ENCODE assay signal across 19 cellular contexts in genomic region chr2:70954886-70955285, GRCh38. TPM values are rescaled to one million over a fixed set of nuclear protein-coding genes. Genes with fewer than 3 reads are reported as not detected.
DNase-seq lines count a peak whose midpoint lies in the region; ATAC-seq, FAIRE-seq and TF ChIP-seq lines count a peak whose summit lies in the region.
"Had no signal": no experiment of that assay in that cellular context is flagged by ENCODE, and none has a peak within 500 bp of the region (broad histone marks: within the 10 kb centered on the region; RNA-seq: fewer than 3 reads in every experiment).

No MANE protein-coding gene starts in this region.

- peaks cover 0 to 4% (median 3%) of the 10 kb centered on the region in 4 experiments; a peak in 1 of 7 replicates for H3K27me3 ChIP-seq in H1 (replicated peaks in 1 of 4; ENCODE audit: control insufficient read depth in 3 of 4, extremely low read depth in 1 of 4, insufficient read depth in 3 of 4, low read length in 3 of 4)
- H3K27me3 ChIP-seq: BLaER1 treated with 17β-estradiol and CSF1 and Interleukin-3, amounts not matched to agents 10 nM and 100 nM had no signal

- TF ChIP-seq POLR2A in H1 (IDR thresholded peaks at IDR 0.05; ENCODE audit: control extremely low read depth in 1 of 2, low read depth in 2 of 2, low read length in 2 of 2) = no peak

- H3K14ac ChIP-seq in H1 (ENCODE audit: insufficient read length) = no peak overlapping the region

- H3K4me1 Mint-ChIP-seq in activated CD8-positive, alpha-beta T cell treated with anti-CD3 and anti-CD28 coated beads, Interleukin-2, amount 10 ng/mL, durations not matched to agents 7 days and 5 days (ENCODE audit: low read depth) = peaks cover 24% of the 10 kb centered on the region
- H3K4me1 Mint-ChIP-seq in activated CD8-positive, alpha-beta T cell treated with anti-CD3 and anti-CD28 coated beads for 36 hours (ENCODE audit: low read depth) = peaks cover 4% of the 10 kb centered on the region
- peaks cover 2% of the 10 kb centered on the region for H3K4me1 Mint-ChIP-seq in activated CD4-positive, alpha-beta memory T cell treated with anti-CD3 and anti-CD28 coated beads for 36 hours (ENCODE audit: low read depth)
- peaks cover 3% of the 10 kb centered on the region for H3K4me1 Mint-ChIP-seq in osteocyte (ENCODE audit: unreplicated experiment)

- no peak for TF ChIP-seq RAD21 in H1 (IDR thresholded peaks at IDR 0.05 in 1 of 2, conservative IDR thresholded peaks at IDR 0.05 in 1 of 2; ENCODE audit: low read depth in 2 of 2, low read length in 2 of 2)

- POLR2A ChIA-PET in activated CD8-positive, alpha-beta T cell treated with anti-CD3 and anti-CD28 coated beads, Interleukin-2, amount 10 ng/mL, durations not matched to agents 7 days and 5 days (lab: Charles Lee) = no interaction called here
- POLR2A ChIA-PET in activated CD8-positive, alpha-beta T cell treated with anti-CD3 and anti-CD28 coated beads for 36 hours (lab: Charles Lee) = no interaction called here
- POLR2A ChIA-PET in activated CD4-positive, alpha-beta memory T cell treated with anti-CD3 and anti-CD28 coated beads for 36 hours (lab: Charles Lee) = no interaction called here
- POLR2A ChIA-PET in H1 (lab: Charles Lee; ENCODE audit: partially characterized antibody) (no interaction called here), HEK293T (lab: Yijun Ruan, JAX) (no interaction called here)

- H3K9me3 ChIP-seq in H1 (ENCODE audit: insufficient read depth in 2 of 2, low read depth in 1 of 2, low read length in 1 of 2) = no peaks in the 10 kb centered on the region
- H3K9me3 ChIP-seq: BLaER1 treated with 17β-estradiol and CSF1 and Interleukin-3, amounts not matched to agents 10 nM and 100 nM had no signal

- peaks cover 27% of the 10 kb centered on the region for H3K27me3 Mint-ChIP-seq in activated CD8-positive, alpha-beta T cell treated with anti-CD3 and anti-CD28 coated beads, Interleukin-2, amount 10 ng/mL, durations not matched to agents 7 days and 5 days (ENCODE audit: low read depth)
- H3K27me3 Mint-ChIP-seq in activated CD8-positive, alpha-beta T cell treated with anti-CD3 and anti-CD28 coated beads for 36 hours = peaks cover 17% of the 10 kb centered on the region
- H3K27me3 Mint-ChIP-seq in activated CD4-positive, alpha-beta memory T cell treated with anti-CD3 and anti-CD28 coated beads for 36 hours = peaks cover 27% of the 10 kb centered on the region
- H3K27me3 Mint-ChIP-seq in osteocyte (ENCODE audit: unreplicated experiment) = peaks cover 4% of the 10 kb centered on the region

- H3K56ac ChIP-seq in H1 (replicated peaks; ENCODE audit: insufficient read length, low read depth, low read length) = no peak overlapping the region

- H2AK5ac ChIP-seq in H1 (ENCODE audit: low read depth, low read length) = no peak overlapping the region

- 91% methylated on average over 7 of the region's 7 CpGs; no CpG with 5 or more reads in 1 of the 2 experiments for WGBS in H1 (ENCODE audit: extremely low coverage in 1 of 2, insufficient coverage in 1 of 2, insufficient read length in 1 of 2, insufficient replicate concordance in 2 of 2, low coverage in 1 of 2, low lambda C conversion rate in 2 of 2, missing lambda C conversion rate in 1 of 2), 2 experiments

- ATAC-seq in activated CD8-positive, alpha-beta T cell treated with anti-CD3 and anti-CD28 coated beads, Interleukin-2, amount 10 ng/mL, durations not matched to agents 7 days and 5 days = no peak
- no peak for ATAC-seq in activated CD8-positive, alpha-beta T cell treated with anti-CD3 and anti-CD28 coated beads for 36 hours
- ATAC-seq: HCT116 had no signal

- no peaks in the 10 kb centered on the region for H3K36me3 ChIP-seq in H1 (ENCODE audit: control insufficient read depth in 2 of 4, insufficient read depth in 4 of 4, low read length in 3 of 4)
- H3K36me3 ChIP-seq: BLaER1 treated with 17β-estradiol and CSF1 and Interleukin-3, amounts not matched to agents 10 nM and 100 nM had no signal

- H2BK15ac ChIP-seq in H1 (ENCODE audit: low read length) = no peak overlapping the region

- TF ChIP-seq EP300 in H1 (IDR thresholded peaks at IDR 0.05; ENCODE audit: borderline replicate concordance in 1 of 2, low read depth in 2 of 2, low read length in 2 of 2) = no peak

- no peak overlapping the region for H2BK5ac ChIP-seq in H1 (ENCODE audit: low read depth, low read length)

- H3K18ac ChIP-seq in H1 (ENCODE audit: extremely low read depth, low read length) = no peak overlapping the region

- DNase-seq in activated CD8-positive, alpha-beta T cell treated with anti-CD3 and anti-CD28 coated beads, Interleukin-2, amount 10 ng/mL, durations not matched to agents 7 days and 5 days = peak; percentile 13
- DNase-seq in activated CD8-positive, alpha-beta T cell treated with anti-CD3 and anti-CD28 coated beads for 36 hours = no peak
- DNase-seq in activated CD4-positive, alpha-beta memory T cell treated with anti-CD3 and anti-CD28 coated beads for 36 hours = peak; percentile 1
- DNase-seq in H1 (ENCODE audit: low read depth in 1 of 2, low spot score in 2 of 2) (no peak), osteocyte (ENCODE audit: extremely low spot score, unreplicated experiment) (peak; percentile 75), NCI-H2171 (lab: John Stamatoyannopoulos, UW) (no peak), HEK293T (ENCODE audit: extremely low spot score) (no peak), NCI-H2081 (lab: John Stamatoyannopoulos, UW) (no peak)
- DNase-seq: 8988T, DMS 273 treated with DMSO at 0.1 percent for 48 hours, KBM-7, NCI-H1436 treated with DMSO at 0.1 percent for 48 hours, NCI-H226, NCI-H526, RPMI8226 had no signal

- H3K23ac ChIP-seq in H1 (ENCODE audit: insufficient read length) = no peak overlapping the region

- no peaks in the 10 kb centered on the region; a peak in 1 of 7 replicates for H3K4me1 ChIP-seq in H1 (replicated peaks in 1 of 4; ENCODE audit: control insufficient read depth in 3 of 4, insufficient read depth in 4 of 4, low read length in 3 of 4)

- H3K9me3 Mint-ChIP-seq in activated CD8-positive, alpha-beta T cell treated with anti-CD3 and anti-CD28 coated beads, Interleukin-2, amount 10 ng/mL, durations not matched to agents 7 days and 5 days (ENCODE audit: insufficient read depth) = no peaks in the 10 kb centered on the region
- H3K9me3 Mint-ChIP-seq in activated CD8-positive, alpha-beta T cell treated with anti-CD3 and anti-CD28 coated beads for 36 hours = no peaks in the 10 kb centered on the region
- no peaks in the 10 kb centered on the region for H3K9me3 Mint-ChIP-seq in activated CD4-positive, alpha-beta memory T cell treated with anti-CD3 and anti-CD28 coated beads for 36 hours
- no peaks in the 10 kb centered on the region for H3K9me3 Mint-ChIP-seq in osteocyte (ENCODE audit: unreplicated experiment)

- no peak overlapping the region for H3K4me3 ChIP-seq in H1 (ENCODE audit: extremely low read depth in 1 of 4, insufficient read depth in 2 of 4, low read depth in 3 of 4, low read length in 4 of 4)
- H3K4me3 ChIP-seq: BLaER1 treated with 17β-estradiol and CSF1 and Interleukin-3, amounts not matched to agents 10 nM and 100 nM had no signal

- CTCF ChIA-PET in activated CD8-positive, alpha-beta T cell treated with anti-CD3 and anti-CD28 coated beads, Interleukin-2, amount 10 ng/mL, durations not matched to agents 7 days and 5 days (lab: Charles Lee) = interaction anchor here (1.3 to 2.6 kb wide), 3 partner anchors 9 to 83 kb away, joined by 4 to 11 read pairs (median 6); no protein-coding TSS in a partner anchor
- CTCF ChIA-PET in activated CD8-positive, alpha-beta T cell treated with anti-CD3 and anti-CD28 coated beads for 36 hours (lab: Charles Lee) = interaction anchor here (1.0 to 7.2 kb wide), 6 partner anchors 8 to 166 kb away, joined by 3 to 42 read pairs (median 4); no protein-coding TSS in a partner anchor
- CTCF ChIA-PET in activated CD4-positive, alpha-beta memory T cell treated with anti-CD3 and anti-CD28 coated beads for 36 hours (lab: Charles Lee) = interaction anchor here (1.1 to 1.7 kb wide), 2 partner anchors 30 to 84 kb away, joined by 5 to 9 read pairs; no protein-coding TSS in a partner anchor
- CTCF ChIA-PET in H1 (lab: Charles Lee; ENCODE audit: partially characterized antibody) = interaction anchor here (0.6 to 7.0 kb wide), 5 partner anchors 11 to 90 kb away, joined by 3 to 54 read pairs (median 9); no protein-coding TSS in a partner anchor
- CTCF ChIA-PET in HEK293T (lab: Yijun Ruan, JAX) = no interaction called here

- peak overlapping the region; percentile 34; the same call in 1 of the 2 replicates for H2AFZ ChIP-seq in H1 (ENCODE audit: low read length)

- no peak overlapping the region for H3K4ac ChIP-seq in H1 (replicated peaks; ENCODE audit: insufficient read length, low read depth, low read length)

- H3K9ac ChIP-seq in H1 (replicated peaks in 1 of 4; ENCODE audit: extremely low read depth in 1 of 4, low read depth in 3 of 4, low read length in 3 of 4) = no peak overlapping the region
- H3K9ac ChIP-seq: BLaER1 treated with 17β-estradiol and CSF1 and Interleukin-3, amounts not matched to agents 10 nM and 100 nM had no signal

- H2BK120ac ChIP-seq in H1 (replicated peaks; ENCODE audit: low read depth, low read length) = no peak overlapping the region

- no peaks in the 10 kb centered on the region for H3K23me2 ChIP-seq in H1 (ENCODE audit: low read depth, low read length)

- H3K27ac Mint-ChIP-seq in activated CD8-positive, alpha-beta T cell treated with anti-CD3 and anti-CD28 coated beads, Interleukin-2, amount 10 ng/mL, durations not matched to agents 7 days and 5 days = no peak overlapping the region
- H3K27ac Mint-ChIP-seq in activated CD8-positive, alpha-beta T cell treated with anti-CD3 and anti-CD28 coated beads for 36 hours = no peak overlapping the region
- no peak overlapping the region for H3K27ac Mint-ChIP-seq in activated CD4-positive, alpha-beta memory T cell treated with anti-CD3 and anti-CD28 coated beads for 36 hours
- H3K27ac Mint-ChIP-seq in osteocyte (ENCODE audit: unreplicated experiment) = no peak overlapping the region

- no peak overlapping the region for H3K4me2 ChIP-seq in H1 (ENCODE audit: insufficient read depth in 1 of 2, low read depth in 2 of 2, low read length in 2 of 2)
- H3K4me2 ChIP-seq: BLaER1 treated with 17β-estradiol and CSF1 and Interleukin-3, amounts not matched to agents 10 nM and 100 nM had no signal

- H2BK20ac ChIP-seq in H1 (ENCODE audit: low read length) = no peak overlapping the region

- no peaks in the 10 kb centered on the region for H3K79me1 ChIP-seq in H1 (ENCODE audit: low read depth, low read length)

- no peak overlapping the region for H2BK12ac ChIP-seq in H1 (ENCODE audit: low read depth, low read length)

- H3K79me2 ChIP-seq in H1 (ENCODE audit: control insufficient read depth in 1 of 2, insufficient read depth in 2 of 2, low read length in 2 of 2) = no peaks in the 10 kb centered on the region

- no peak overlapping the region for H4K8ac ChIP-seq in H1 (ENCODE audit: extremely low read depth, insufficient read depth, low read length)

- H3K27ac ChIP-seq in H1 (ENCODE audit: low read depth, low read length) = no peak overlapping the region
- H3K27ac ChIP-seq: BLaER1 treated with 17β-estradiol and CSF1 and Interleukin-3, amounts not matched to agents 10 nM and 100 nM had no signal

- H4K91ac ChIP-seq in H1 (replicated peaks; ENCODE audit: insufficient read length, low read length) = no peak overlapping the region

- no peak overlapping the region for H3K4me3 Mint-ChIP-seq in activated CD8-positive, alpha-beta T cell treated with anti-CD3 and anti-CD28 coated beads, Interleukin-2, amount 10 ng/mL, durations not matched to agents 7 days and 5 days
- no peak overlapping the region for H3K4me3 Mint-ChIP-seq in activated CD8-positive, alpha-beta T cell treated with anti-CD3 and anti-CD28 coated beads for 36 hours
- no peak overlapping the region for H3K4me3 Mint-ChIP-seq in activated CD4-positive, alpha-beta memory T cell treated with anti-CD3 and anti-CD28 coated beads for 36 hours
- H3K4me3 Mint-ChIP-seq in osteocyte (ENCODE audit: unreplicated experiment) = no peak overlapping the region

- H4K20me1 ChIP-seq in H1 (replicated peaks in 1 of 2; ENCODE audit: control insufficient read depth in 1 of 2, insufficient read depth in 2 of 2, low read length in 2 of 2) = no peaks in the 10 kb centered on the region
- H4K20me1 ChIP-seq: BLaER1 treated with 17β-estradiol and CSF1 and Interleukin-3, amounts not matched to agents 10 nM and 100 nM had no signal

- H4K5ac ChIP-seq in H1 (ENCODE audit: insufficient read length, low read depth, low read length) = no peak overlapping the region

- no peaks in the 10 kb centered on the region for H3K36me3 Mint-ChIP-seq in activated CD8-positive, alpha-beta T cell treated with anti-CD3 and anti-CD28 coated beads, Interleukin-2, amount 10 ng/mL, durations not matched to agents 7 days and 5 days (ENCODE audit: low read depth)
- H3K36me3 Mint-ChIP-seq in activated CD8-positive, alpha-beta T cell treated with anti-CD3 and anti-CD28 coated beads for 36 hours (ENCODE audit: low read depth) = no peaks in the 10 kb centered on the region
- H3K36me3 Mint-ChIP-seq in activated CD4-positive, alpha-beta memory T cell treated with anti-CD3 and anti-CD28 coated beads for 36 hours = no peaks in the 10 kb centered on the region
- no peaks in the 10 kb centered on the region for H3K36me3 Mint-ChIP-seq in osteocyte (ENCODE audit: unreplicated experiment)

- no peak for FAIRE-seq in H1 (lab: Jason Lieb, UNC)

- no peak for TF ChIP-seq CTCF in activated CD8-positive, alpha-beta T cell treated with anti-CD3 and anti-CD28 coated beads for 36 hours (IDR thresholded peaks at IDR 0.05)
- TF ChIP-seq CTCF in H1 (IDR thresholded peaks at IDR 0.05; ENCODE audit: control extremely low read depth in 1 of 3, insufficient read depth in 1 of 3, low read depth in 1 of 3, low read length in 3 of 3) = no peak
- TF ChIP-seq CTCF in osteocyte (IDR thresholded peaks at IDR 0.05) = no peak

- intact Hi-C loops in activated CD8-positive, alpha-beta T cell treated with anti-CD3 and anti-CD28 coated beads for 36 hours (cut with micrococcal nuclease) = no loop called here
- intact Hi-C loops in activated CD4-positive, alpha-beta memory T cell treated with anti-CD3 and anti-CD28 coated beads for 36 hours (cut with micrococcal nuclease) = no loop called here

RNA-seq across cellular contexts. Expression of gene ATP6V1B1, which starts 19.2 kb away (rescaled TPM):
- not detected for total RNA-seq in activated CD8-positive, alpha-beta T cell treated with anti-CD3 and anti-CD28 coated beads, Interleukin-2, amount 10 ng/mL, durations not matched to agents 7 days and 5 days
- total RNA-seq in activated CD8-positive, alpha-beta T cell treated with anti-CD3 and anti-CD28 coated beads for 36 hours = not detected
- total RNA-seq in activated CD4-positive, alpha-beta memory T cell treated with anti-CD3 and anti-CD28 coated beads for 36 hours = not detected
- not detected in 2 replicates for total RNA-seq in H1 (2021; fragmentation: NEBNext Ultra II Directional; extraction: Animal tissue kit (Norgen Biotek cat#: 25700))
- polyA plus RNA-seq in H1 (2011; rRNA removed) = 0.17 TPM in 1 of 2 replicates, not detected in the other
- polyA plus RNA-seq in H1 (2011; cell fraction: cytosol; rRNA removed) = not detected
- polyA plus RNA-seq in H1 (2011; cell fraction: nucleus; rRNA removed) = 0.31 TPM
- 0.18 to 0.19 TPM in 2 of 4 replicates, not detected in the others for polyA plus RNA-seq in H1 (2012, experiment 1 of 2)
- polyA plus RNA-seq in H1 (2012, experiment 2 of 2) = not detected
- 0.04 TPM for polyA plus RNA-seq in H1 (2013, experiment 1 of 2)
- polyA plus RNA-seq in H1 (2013, experiment 2 of 2) = not detected
- polyA minus RNA-seq in H1 (2011; rRNA and poly(A)+ RNA removed) = not detected in 2 replicates
- not detected for polyA minus RNA-seq in H1 (2011; cell fraction: cytosol; rRNA and poly(A)+ RNA removed)
- not detected for polyA minus RNA-seq in H1 (2011; cell fraction: nucleus; rRNA and poly(A)+ RNA removed)
- 6.3 and 6.5 TPM in 2 replicates for total RNA-seq in osteocyte
- total RNA-seq: OCI-LY7 had no signal

RNA-seq across cellular contexts. Expression of gene ANKRD53, which starts 23.5 kb away (rescaled TPM):
- total RNA-seq in activated CD8-positive, alpha-beta T cell treated with anti-CD3 and anti-CD28 coated beads, Interleukin-2, amount 10 ng/mL, durations not matched to agents 7 days and 5 days = not detected
- total RNA-seq in activated CD8-positive, alpha-beta T cell treated with anti-CD3 and anti-CD28 coated beads for 36 hours = not detected
- not detected for total RNA-seq in activated CD4-positive, alpha-beta memory T cell treated with anti-CD3 and anti-CD28 coated beads for 36 hours
- total RNA-seq in H1 (2021; fragmentation: NEBNext Ultra II Directional; extraction: Animal tissue kit (Norgen Biotek cat#: 25700)) = 0.39 and 0.55 TPM in 2 replicates
- 0.53 and 0.70 TPM in 2 replicates for polyA plus RNA-seq in H1 (2011; rRNA removed)
- 0.27 TPM for polyA plus RNA-seq in H1 (2011; cell fraction: cytosol; rRNA removed)
- polyA plus RNA-seq in H1 (2011; cell fraction: nucleus; rRNA removed) = 0.64 TPM
- 0.49 to 0.90 TPM (median 0.61 TPM) in 4 replicates for polyA plus RNA-seq in H1 (2012, experiment 1 of 2)
- polyA plus RNA-seq in H1 (2012, experiment 2 of 2) = 0.39 TPM
- polyA plus RNA-seq in H1 (2013, experiment 1 of 2) = 0.77 TPM
- polyA plus RNA-seq in H1 (2013, experiment 2 of 2) = 0.75 TPM
- 0.47 and 0.61 TPM in 2 replicates for polyA minus RNA-seq in H1 (2011; rRNA and poly(A)+ RNA removed)
- polyA minus RNA-seq in H1 (2011; cell fraction: cytosol; rRNA and poly(A)+ RNA removed) = not detected
- 2.1 TPM for polyA minus RNA-seq in H1 (2011; cell fraction: nucleus; rRNA and poly(A)+ RNA removed)
- 1.9 and 2.7 TPM in 2 replicates for total RNA-seq in osteocyte
- total RNA-seq: Daoy, OCI-LY7 had no signal

RNA-seq across cellular contexts. Expression of gene TEX261, which starts 39.8 kb away (rescaled TPM):
- total RNA-seq in activated CD8-positive, alpha-beta T cell treated with anti-CD3 and anti-CD28 coated beads, Interleukin-2, amount 10 ng/mL, durations not matched to agents 7 days and 5 days = 10 to 100 TPM; 55.9 to 59.4 TPM
- 10 to 100 TPM; 38.8 to 39.9 TPM for total RNA-seq in activated CD8-positive, alpha-beta T cell treated with anti-CD3 and anti-CD28 coated beads for 36 hours
- total RNA-seq in activated CD4-positive, alpha-beta memory T cell treated with anti-CD3 and anti-CD28 coated beads for 36 hours = 10 to 100 TPM; 29.0 to 29.9 TPM
- total RNA-seq in H1 (2021; fragmentation: NEBNext Ultra II Directional; extraction: Animal tissue kit (Norgen Biotek cat#: 25700)) = 24.3 and 25.2 TPM in 2 replicates
- polyA plus RNA-seq in H1 (2011; rRNA removed) = 30.1 and 31.2 TPM in 2 replicates
- 20.9 TPM for polyA plus RNA-seq in H1 (2011; cell fraction: cytosol; rRNA removed)
- polyA plus RNA-seq in H1 (2011; cell fraction: nucleus; rRNA removed) = 45.3 TPM
- 15.6 to 18.4 TPM (median 17.5 TPM) in 4 replicates for polyA plus RNA-seq in H1 (2012, experiment 1 of 2)
- 16.0 TPM for polyA plus RNA-seq in H1 (2012, experiment 2 of 2)
- polyA plus RNA-seq in H1 (2013, experiment 1 of 2) = 27.3 TPM
- 37.1 TPM for polyA plus RNA-seq in H1 (2013, experiment 2 of 2)
- polyA minus RNA-seq in H1 (2011; rRNA and poly(A)+ RNA removed) = 32.0 and 32.9 TPM in 2 replicates
- 11.2 TPM for polyA minus RNA-seq in H1 (2011; cell fraction: cytosol; rRNA and poly(A)+ RNA removed)
- polyA minus RNA-seq in H1 (2011; cell fraction: nucleus; rRNA and poly(A)+ RNA removed) = 17.3 TPM
- 64.7 and 71.2 TPM in 2 replicates for total RNA-seq in osteocyte

RNA-seq across cellular contexts. Expression of gene VAX2, which starts 54.5 kb away (rescaled TPM):
- total RNA-seq in activated CD8-positive, alpha-beta T cell treated with anti-CD3 and anti-CD28 coated beads, Interleukin-2, amount 10 ng/mL, durations not matched to agents 7 days and 5 days = not detected
- not detected for total RNA-seq in activated CD8-positive, alpha-beta T cell treated with anti-CD3 and anti-CD28 coated beads for 36 hours
- total RNA-seq in activated CD4-positive, alpha-beta memory T cell treated with anti-CD3 and anti-CD28 coated beads for 36 hours = not detected
- total RNA-seq in H1 (2021; fragmentation: NEBNext Ultra II Directional; extraction: Animal tissue kit (Norgen Biotek cat#: 25700)) = not detected in 2 replicates
- polyA plus RNA-seq in H1 (2011; rRNA removed) = not detected in 2 replicates
- polyA plus RNA-seq in H1 (2011; cell fraction: cytosol; rRNA removed) = 0.04 TPM
- polyA plus RNA-seq in H1 (2011; cell fraction: nucleus; rRNA removed) = 0.14 TPM
- polyA plus RNA-seq in H1 (2012, experiment 1 of 2) = not detected in 4 replicates
- polyA plus RNA-seq in H1 (2012, experiment 2 of 2) = not detected
- not detected for polyA plus RNA-seq in H1 (2013, experiment 1 of 2)
- not detected for polyA plus RNA-seq in H1 (2013, experiment 2 of 2)
- not detected in 2 replicates for polyA minus RNA-seq in H1 (2011; rRNA and poly(A)+ RNA removed)
- polyA minus RNA-seq in H1 (2011; cell fraction: cytosol; rRNA and poly(A)+ RNA removed) = not detected
- polyA minus RNA-seq in H1 (2011; cell fraction: nucleus; rRNA and poly(A)+ RNA removed) = not detected
- total RNA-seq in osteocyte = 5.9 and 8.3 TPM in 2 replicates
- total RNA-seq: OCI-LY7 had no signal

Comparison
In these comparisons a context has a peak if more than half of its experiments do, and no peak if none do; other contexts are left out.
1. DNase-seq: peak in activated CD8-positive, alpha-beta T cell treated with anti-CD3 and anti-CD28 coated beads, Interleukin-2, amount 10 ng/mL, durations not matched to agents 7 days and 5 days (single experiment), activated CD4-positive, alpha-beta memory T cell treated with anti-CD3 and anti-CD28 coated beads for 36 hours (single experiment) and osteocyte (single experiment); none in activated CD8-positive, alpha-beta T cell treated with anti-CD3 and anti-CD28 coated beads for 36 hours (single experiment), H1 (0 of 2), NCI-H2171 (single experiment), HEK293T (single experiment) and NCI-H2081 (0 of 2).